In the genomic region with DNA sequence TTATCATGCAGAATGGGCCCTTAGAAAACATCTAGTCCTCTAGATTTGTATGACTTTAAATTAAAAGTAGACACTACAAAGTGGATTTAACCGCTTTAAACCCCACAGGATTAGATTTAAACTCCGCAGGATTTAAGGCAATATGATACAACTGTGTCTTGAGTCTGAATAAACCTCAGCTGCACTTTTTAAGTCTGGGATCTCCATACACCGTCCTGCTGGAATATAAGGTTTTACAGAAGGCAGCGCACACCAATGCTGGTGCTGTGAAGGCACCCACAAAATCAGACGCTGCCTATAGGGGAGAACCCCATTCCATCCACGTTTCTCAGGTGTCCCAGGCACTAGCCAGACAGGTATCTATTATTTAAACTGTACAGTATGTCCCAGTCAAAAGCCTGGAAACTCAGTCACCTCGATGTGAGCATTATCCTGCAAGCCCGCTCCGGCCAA, we compare ENCODE assay signal across 8 cellular contexts. TPM values are rescaled to one million over a fixed set of nuclear protein-coding genes. Genes with fewer than 3 reads are reported as not detected.
DNase-seq lines count a peak whose midpoint lies in the region; TF ChIP-seq lines count a peak whose summit lies in the region.

No MANE protein-coding gene starts in this region.

- H3F3A ChIP-seq in GM23248 (ENCODE audit: insufficient read depth): 0 out of 2 replicates have a peak, but pooled peaks cover 8% of the 10 kb centered on the region

- peak overlapping the region; percentile 28 for H2BK5ac ChIP-seq in trophoblast cell (ENCODE audit: low read depth, low read length, poor library complexity)

- no peaks in the 10 kb centered on the region for H3K9me2 ChIP-seq in GM23248 (ENCODE audit: insufficient read depth)

- TF ChIP-seq CTCF in fibroblast of mammary gland (conservative IDR thresholded peaks at IDR 0.05; ENCODE audit: control insufficient read depth, insufficient read depth, low read depth, low read length): no peak

- peak overlapping the region; percentile 57 for H4K8ac ChIP-seq in trophoblast cell (ENCODE audit: low read depth, low read length)

- H3K14ac ChIP-seq in trophoblast cell (ENCODE audit: low read length): peak overlapping the region; percentile 74

- H3K9ac ChIP-seq in GM23248: peak overlapping the region; percentile 86
- peak overlapping the region; percentile 63 for H3K9ac ChIP-seq in SK-N-MC (ENCODE audit: insufficient read length)
- H3K9ac ChIP-seq in trophoblast cell (ENCODE audit: low read length): peak overlapping the region; percentile 41

- H2AFZ ChIP-seq in GM23248 (peak overlapping the region; percentile 79), trophoblast cell (ENCODE audit: insufficient read depth, low read length, poor library complexity) (peak overlapping the region; percentile 77)

- H3K36me3 ChIP-seq in GM23248 (ENCODE audit: low read depth): no peaks in the 10 kb centered on the region
- no peaks in the 10 kb centered on the region for H3K36me3 ChIP-seq in SK-N-MC (ENCODE audit: insufficient read depth, low read length)
- peaks cover 0 to 2% of the 10 kb centered on the region in 2 experiments for H3K36me3 ChIP-seq in trophoblast cell (ENCODE audit: control insufficient read depth in 1 of 2, insufficient read depth in 2 of 2, low read length in 2 of 2)

- H4K20me1 ChIP-seq in GM23248 (ENCODE audit: insufficient read depth): no peaks in the 10 kb centered on the region

- peaks cover 8% of the 10 kb centered on the region for H3K79me1 ChIP-seq in trophoblast cell (ENCODE audit: low read length)

- H3K4ac ChIP-seq in trophoblast cell (ENCODE audit: low read depth, low read length): peak overlapping the region; percentile 7

- no peaks in the 10 kb centered on the region for H3K9me3 ChIP-seq in GM23248 (ENCODE audit: low read depth)
- no peaks in the 10 kb centered on the region for H3K9me3 ChIP-seq in SK-N-MC (ENCODE audit: low read depth, low read length)
- H3K9me3 ChIP-seq in trophoblast cell (ENCODE audit: insufficient read depth, low read depth, low read length): no peaks in the 10 kb centered on the region

- 1% methylated on average over 9 of the region's 9 CpGs for WGBS in GM23248 (ENCODE audit: low coverage in 1 of 2, low lambda C conversion rate in 2 of 2, missing lambda C conversion rate in 2 of 2), 2 experiments
- no CpG with 5 or more reads among the region's 9 CpGs for WGBS in trophoblast cell (ENCODE audit: extremely low coverage, insufficient coverage, insufficient read length)

- peak overlapping the region; percentile 36 for H4K91ac ChIP-seq in trophoblast cell (ENCODE audit: low read depth, low read length)

- in situ Hi-C loops in GM23248 (cut with MboI): no loop called here

- no peak overlapping the region for H2BK12ac ChIP-seq in trophoblast cell (ENCODE audit: low read length)

- H3K4me1 ChIP-seq in GM23248 (ENCODE audit: insufficient read depth) (0 out of 2 replicates have a peak, but pooled peaks cover 12% of the 10 kb centered on the region), trophoblast cell (ENCODE audit: control insufficient read depth in 1 of 2, insufficient read depth in 2 of 2, low read length in 2 of 2) (peaks cover 2 to 3% of the 10 kb centered on the region in 2 experiments)

- H3K4me3 ChIP-seq in GM23248 (peak overlapping the region; percentile 84), SK-N-MC (peak overlapping the region; percentile 79), fibroblast of mammary gland (ENCODE audit: control insufficient read depth, low read depth, low read length) (peak overlapping the region; percentile 88), trophoblast cell (ENCODE audit: low read depth, low read length) (peak overlapping the region; percentile 83)

- H3K4me2 ChIP-seq in GM23248 (ENCODE audit: unreplicated experiment) (peak overlapping the region; percentile 82), trophoblast cell (ENCODE audit: low read length) (peak overlapping the region; percentile 60)

- H3K27ac ChIP-seq in GM23248 (peak overlapping the region; percentile 52), SK-N-MC (no peak overlapping the region), trophoblast cell (ENCODE audit: low read depth, low read length) (no peak overlapping the region)

- H3K23ac ChIP-seq in trophoblast cell (ENCODE audit: low read length): no peak overlapping the region

- H3K27me3 ChIP-seq in GM23248 (replicated peaks; ENCODE audit: insufficient read depth): no peaks in the 10 kb centered on the region
- H3K27me3 ChIP-seq in trophoblast cell (ENCODE audit: insufficient read depth, low read length): no peaks in the 10 kb centered on the region

- no peak overlapping the region for H2BK120ac ChIP-seq in trophoblast cell (ENCODE audit: insufficient read depth, low read length, poor library complexity)

- peak overlapping the region; percentile 59 for H4K12ac ChIP-seq in trophoblast cell (ENCODE audit: low read depth, low read length)

- DNase-seq in GM23248 (peak; percentile 69), SK-N-MC (ENCODE audit: low read depth, low spot score) (no peak), fibroblast of mammary gland (ENCODE audit: low read depth) (no peak), trophoblast cell (peak in 1 of 2 donors; percentile 27), NOMO-1 treated with DMSO at 0.1 percent for 48 hours (lab: John Stamatoyannopoulos, UW; ENCODE audit: unreplicated experiment) (no peak), LoVo (ENCODE audit: low spot score) (no peak), EL (no peak), NCI-H1436 treated with DMSO at 0.1 percent for 48 hours (lab: John Stamatoyannopoulos, UW) (no peak)

- no peak overlapping the region for H2AK5ac ChIP-seq in trophoblast cell (ENCODE audit: low read length)

- H3K79me2 ChIP-seq in GM23248 (ENCODE audit: insufficient read depth) (peaks cover 57% of the 10 kb centered on the region), trophoblast cell (ENCODE audit: control insufficient read depth, insufficient read depth, low read length, poor library complexity) (peaks cover 8% of the 10 kb centered on the region)

- H3K18ac ChIP-seq in trophoblast cell (ENCODE audit: low read length): no peak overlapping the region

RNA-seq across cellular contexts. Expression of a gene that starts 0.8 kb away (rescaled TPM):
- 45.0 and 51.1 TPM in 2 replicates for total RNA-seq in GM23248 (2014; rRNA removed; shearing (Covaris generic))
- polyA plus RNA-seq in GM23248 (2016; fragmentation: Nextera tagmentation; extraction: Ambion mirVana): 73.2 and 74.4 TPM in 2 replicates
- 54.7 and 55.4 TPM in 2 replicates for polyA plus RNA-seq in trophoblast cell (2013)
